18 cellular contexts compared by ENCODE assay signal in genomic region chr6:65633516-65633915, GRCh38.
DNase-seq lines count a peak whose midpoint lies in the region; ATAC-seq and TF ChIP-seq lines count a peak whose summit lies in the region.
"Had no signal": no experiment of that assay in that cellular context is flagged by ENCODE, and none has a peak within 500 bp of the region (broad histone marks: within the 10 kb centered on the region; RNA-seq: fewer than 3 reads in every experiment).

No MANE protein-coding gene starts in this region.

- intact Hi-C loops in heart right ventricle (cut with DNase I): no loop called here

- H3K27me3 ChIP-seq in heart right ventricle: no peaks in the 10 kb centered on the region

- 80 to 97% methylated on average over 1 of the region's 1 CpG for WGBS in heart right ventricle, 2 donors

- no peaks in the 10 kb centered on the region for H3K36me3 ChIP-seq in heart right ventricle

- peak; percentile 8 for DNase-seq in SIG-M5 treated with dmso at 0.1 percent for 504 hours (lab: John Stamatoyannopoulos, UW; ENCODE audit: unreplicated experiment)
- no peak for DNase-seq in SIG-M5 (lab: John Stamatoyannopoulos, UW)
- peak; percentile 6 for DNase-seq in NCI-H226
- peak; percentile 33 for DNase-seq in SKM-1 treated with dmso at 0.1 percent for 144 hours (lab: John Stamatoyannopoulos, UW; ENCODE audit: unreplicated experiment)
- DNase-seq in skeletal muscle cell (ENCODE audit: low read depth): peak; percentile 4
- no peak for DNase-seq in substantia nigra (lab: John Stamatoyannopoulos, UW)
- no peak for DNase-seq in stimulated activated CD8-positive, alpha-beta memory T cell treated with anti-CD3 and anti-CD28 coated beads, Interleukin-4, amount 100 ng/mL, for 48 hours
- no peak for DNase-seq in heart right ventricle
- DNase-seq: 8988T; CD4-positive, alpha-beta memory T cell; DND-41; HCEC 1CT; KG1; NCI-H187 treated with DMSO at 0.1 percent for 48 hours; NCI-H446 treated with DMSO at 0.1 percent for 48 hours; NCI-H82; SHP77 had no signal

- no peak for ATAC-seq in heart right ventricle
- ATAC-seq: GM12878 had no signal

- H3K4me3 ChIP-seq in skeletal muscle cell (ENCODE audit: low read depth, low read length): no peak overlapping the region
- H3K4me3 ChIP-seq in heart right ventricle: no peak overlapping the region
- H3K4me3 ChIP-seq: GM12878 had no signal

- no peaks in the 10 kb centered on the region for H3K9me3 ChIP-seq in heart right ventricle

- no peak for TF ChIP-seq CTCF in heart right ventricle (IDR thresholded peaks at IDR 0.05)

- H3K4me1 ChIP-seq in heart right ventricle: no peaks in the 10 kb centered on the region

- H3K27ac ChIP-seq in substantia nigra (ENCODE audit: low read depth, low read length, poor library complexity, severe bottlenecking) (no peak overlapping the region), heart right ventricle (no peak overlapping the region)

Comparison
In these comparisons a context has a peak if more than half of its experiments do, and no peak if none do; other contexts are left out.
1. DNase-seq: peak in SIG-M5 treated with dmso at 0.1 percent for 504 hours (single experiment), NCI-H226 (single experiment), SKM-1 treated with dmso at 0.1 percent for 144 hours (single experiment) and skeletal muscle cell (single experiment); none in SIG-M5 (single experiment), substantia nigra (0 of 49), stimulated activated CD8-positive, alpha-beta memory T cell treated with anti-CD3 and anti-CD28 coated beads, Interleukin-4, amount 100 ng/mL, for 48 hours (single experiment) and heart right ventricle (0 of 2).